In the genomic region with DNA sequence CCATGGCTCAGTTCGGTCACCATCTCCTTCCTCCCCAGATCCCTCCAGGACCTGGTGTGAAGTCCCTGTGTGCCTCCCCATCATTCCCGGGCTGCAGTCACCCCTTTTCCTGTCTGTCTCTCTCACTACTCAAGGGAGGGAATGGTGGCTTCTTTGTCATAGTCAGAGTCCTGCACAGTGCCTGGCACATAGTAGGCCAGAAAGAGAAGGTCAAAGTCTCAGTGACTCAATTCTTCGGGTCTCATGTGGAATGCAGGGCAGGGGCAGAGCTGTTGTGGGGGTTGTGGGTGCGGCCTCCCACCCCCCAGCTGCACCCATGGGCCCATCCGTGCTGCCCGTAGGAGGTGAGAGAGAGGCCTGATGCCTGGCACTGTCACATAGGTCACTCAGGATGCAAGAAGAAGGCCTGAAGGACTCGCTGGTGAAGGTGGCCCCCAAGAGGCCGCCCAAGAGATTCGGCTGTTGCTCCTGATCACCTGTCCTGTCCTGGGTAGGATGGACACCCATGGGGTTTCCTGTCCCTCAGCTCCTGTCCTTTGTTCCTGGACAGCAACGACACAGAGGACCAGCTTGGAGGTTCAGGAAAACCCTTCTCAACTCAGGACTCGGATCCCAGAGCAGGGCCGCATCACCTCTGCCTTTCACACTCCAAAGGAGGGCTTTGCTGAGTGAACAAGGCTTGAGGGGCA, we compare ENCODE assay signal across 16 cellular contexts. TPM values are rescaled to one million over a fixed set of nuclear protein-coding genes. Genes with fewer than 3 reads are reported as not detected.
"Had no signal": no experiment of that assay in that cellular context is flagged by ENCODE, and none has a peak within 500 bp of the region (broad histone marks: within the 10 kb centered on the region; RNA-seq: fewer than 3 reads in every experiment).

No MANE protein-coding gene starts in this region.

- H3K27ac ChIP-seq: brain microvascular endothelial cell, hepatocyte had no signal

- H3K27me3 Mint-ChIP-seq: activated naive CD4-positive, alpha-beta T cell treated with anti-CD3 and anti-CD28 coated beads, Interleukin-2, amount 50 U/mL, for 24 hours had no signal

- H3K27ac Mint-ChIP-seq: activated naive CD4-positive, alpha-beta T cell treated with anti-CD3 and anti-CD28 coated beads, Interleukin-2, amount 50 U/mL, for 24 hours; progenitor cell of endocrine pancreas had no signal

- ATAC-seq: sciatic nerve had no signal

- H3K4me3 ChIP-seq: hepatocyte had no signal

- H3K4me3 Mint-ChIP-seq: activated naive CD4-positive, alpha-beta T cell treated with anti-CD3 and anti-CD28 coated beads, Interleukin-2, amount 50 U/mL, for 24 hours had no signal

- H3K4me2 ChIP-seq: hepatocyte had no signal

- H3K9me3 Mint-ChIP-seq: activated naive CD4-positive, alpha-beta T cell treated with anti-CD3 and anti-CD28 coated beads, Interleukin-2, amount 50 U/mL, for 24 hours had no signal

- H2AFZ ChIP-seq: hepatocyte had no signal

- H3K36me3 ChIP-seq: brain microvascular endothelial cell had no signal

- H3K79me2 ChIP-seq: hepatocyte had no signal

- H3K27me3 ChIP-seq: brain microvascular endothelial cell, hepatocyte had no signal

- H3K36me3 Mint-ChIP-seq: activated naive CD4-positive, alpha-beta T cell treated with anti-CD3 and anti-CD28 coated beads, Interleukin-2, amount 50 U/mL, for 24 hours had no signal

- DNase-seq: activated effector memory CD4-positive, alpha-beta T cell treated with Interleukin-2 at 50 U/mL for 16 hours; activated T-cell treated with anti-CD3 and anti-CD28 coated beads, Interleukin-2, amount 50 U/mL, for 1 hour; amygdala; brain microvascular endothelial cell; cerebellar nuclear complex; dermis blood vessel endothelial cell; kidney glomerular epithelial cell; midbrain; stimulated activated CD4-positive, alpha-beta T cell treated with anti-CD3 and anti-CD28 coated beads, Interleukin-12 subunit alpha, Interleukin-12 subunit beta, amount 100 ng/mL, for 4 hours; stimulated activated naive CD4-positive, alpha-beta T cell treated with Interleukin-2 at 50 U/mL for 16 hours; T-helper 2 cell; trophoblast cell had no signal

RNA-seq across cellular contexts. Expression of gene RAB44, which starts 34.1 kb away (rescaled TPM):
- total RNA-seq: hepatocyte, progenitor cell of endocrine pancreas had no signal
- polyA plus RNA-seq: hepatocyte had no signal
